ENCODE assay signal across 8 cellular contexts in the genomic region with DNA sequence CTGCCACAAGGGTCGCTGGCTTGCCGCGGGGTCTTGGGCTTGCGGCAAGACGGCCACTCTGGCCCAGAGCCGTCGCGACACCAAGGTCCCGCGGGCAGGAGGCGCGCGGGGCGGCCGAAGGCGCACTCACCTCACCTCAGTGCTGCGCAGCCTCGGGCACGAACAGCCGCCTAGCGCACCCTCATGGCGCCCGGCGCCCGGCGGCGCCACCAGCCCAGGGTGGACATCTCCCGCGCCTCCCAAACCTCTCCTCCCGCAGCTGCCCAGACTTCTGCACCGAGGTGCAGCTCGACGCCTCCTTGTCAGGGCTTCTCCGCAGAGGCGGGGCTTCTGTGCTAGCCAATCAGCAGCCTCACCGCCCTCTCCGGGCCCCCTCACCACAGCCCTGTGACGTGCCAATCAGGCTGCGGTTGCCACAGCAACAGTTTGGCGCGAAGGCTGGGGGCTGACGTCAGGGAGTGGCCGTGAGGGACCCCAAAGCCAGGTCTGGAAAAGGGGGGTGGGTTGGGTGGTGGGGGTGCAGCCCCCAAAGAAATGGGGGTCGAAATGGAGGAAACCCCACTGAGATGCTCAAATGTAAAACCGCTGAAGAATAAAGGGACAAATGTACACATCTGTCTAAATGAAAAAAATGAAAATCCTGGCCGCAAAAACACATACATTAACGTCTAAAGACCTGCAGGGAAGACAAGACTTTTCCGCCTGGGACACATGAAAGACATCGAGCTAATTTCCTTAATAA. TPM values are rescaled to one million over a fixed set of nuclear protein-coding genes. Genes with fewer than 3 reads are reported as not detected.
DNase-seq lines count a peak whose midpoint lies in the region; ATAC-seq and TF ChIP-seq lines count a peak whose summit lies in the region.

A gene (minus strand): TSS at position 275 of the 742 bp plus-strand sequence. CDS start 16,071 bp downstream, outside the sequence.
A gene (minus strand): TSS at position 275 of the 742 bp plus-strand sequence. CDS start 16,449 bp downstream, outside the sequence.

- no peaks in the 10 kb centered on the region for H3K9me2 ChIP-seq in GM23248 (ENCODE audit: insufficient read depth)

- H3K27me3 ChIP-seq in GM23248 (replicated peaks; ENCODE audit: insufficient read depth) (no peaks in the 10 kb centered on the region), ascending aorta (no peaks in the 10 kb centered on the region), kidney epithelial cell (ENCODE audit: control insufficient read depth, insufficient read depth, low read length) (peaks cover 8% of the 10 kb centered on the region), sigmoid colon (no peaks in the 10 kb centered on the region)
- H3K27me3 ChIP-seq in CD4-positive, alpha-beta T cell (ENCODE audit: control insufficient read depth, insufficient read depth, low read length), result peaks cover 9% of the 10 kb centered on the region

- H3K9me3 Mint-ChIP-seq in CD4-positive, alpha-beta T cell, result peaks cover 17% of the 10 kb centered on the region

- TF ChIP-seq CTCF in ascending aorta (IDR thresholded peaks at IDR 0.05) (no peak), kidney epithelial cell (IDR thresholded peaks at IDR 0.05; ENCODE audit: insufficient read depth, low read length, poor library complexity, severe bottlenecking) (no peak), sigmoid colon (IDR thresholded peaks at IDR 0.05) (no peak)
- no peak for TF ChIP-seq CTCF in CD4-positive, alpha-beta T cell (IDR thresholded peaks at IDR 0.05)

- POLR2A ChIA-PET in CD4-positive, alpha-beta T cell (lab: Charles Lee), result no interaction called here

- no peaks in the 10 kb centered on the region for H3F3A ChIP-seq in GM23248 (ENCODE audit: insufficient read depth)

- no peaks in the 10 kb centered on the region for H3K79me2 ChIP-seq in GM23248 (ENCODE audit: insufficient read depth)

- 50 to 51% methylated on average over 39 to 41 of the region's 49 CpGs for WGBS in GM23248 (ENCODE audit: low coverage in 1 of 2, low lambda C conversion rate in 2 of 2, missing lambda C conversion rate in 2 of 2), 2 experiments
- WGBS in sigmoid colon, 2 donors, result 62 to 69% methylated on average over 49 of the region's 49 CpGs

- no peaks in the 10 kb centered on the region for H3K4me1 Mint-ChIP-seq in CD4-positive, alpha-beta T cell (ENCODE audit: low read depth)

- H4K20me1 ChIP-seq in GM23248 (ENCODE audit: insufficient read depth), result no peaks in the 10 kb centered on the region

- CTCF ChIA-PET in CD4-positive, alpha-beta T cell (lab: Charles Lee), result no interaction called here

- DNase-seq in GM23248 (peak; percentile 35), ascending aorta (ENCODE audit: low spot score in 2 of 2) (peak; percentile 12 to 81), kidney epithelial cell (ENCODE audit: low read depth) (no peak), sigmoid colon (peak; percentile 93), OCI-M1 (lab: John Stamatoyannopoulos, UW) (no peak)
- no peak for DNase-seq in CD4-positive, alpha-beta T cell

- peaks cover 28% of the 10 kb centered on the region for H3K36me3 Mint-ChIP-seq in CD4-positive, alpha-beta T cell (ENCODE audit: low read depth)

- ATAC-seq in HG02642 (IDR thresholded peaks at IDR 0.05; ENCODE audit: poor library complexity, unreplicated experiment), result no peak
- ATAC-seq in CD4-positive, alpha-beta T cell (ENCODE audit: poor library complexity), result no peak
- ATAC-seq in GM18511 (IDR thresholded peaks at IDR 0.05; ENCODE audit: unreplicated experiment), result no peak

- H3K4me3 ChIP-seq in GM23248, result peak within 1 kb of the TSS; percentile 62
- H3K4me3 ChIP-seq in ascending aorta, result peak within 1 kb of the TSS; percentile 56 to 70
- peak within 1 kb of the TSS; percentile 41 for H3K4me3 ChIP-seq in kidney epithelial cell (ENCODE audit: low read depth, low read length)
- H3K4me3 ChIP-seq in sigmoid colon, result peak within 1 kb of the TSS; percentile 49 to 63 (median 57)

- TF ChIP-seq EP300 in sigmoid colon (IDR thresholded peaks at IDR 0.05), result no peak

- H3K27me3 Mint-ChIP-seq in CD4-positive, alpha-beta T cell, result peaks cover 16% of the 10 kb centered on the region

- peak within 1 kb of the TSS; percentile 20 for H3K4me2 ChIP-seq in GM23248 (ENCODE audit: unreplicated experiment)

- intact Hi-C loops in ascending aorta (cut with DNase I), result loop anchor here (2.0 to 5.0 kb wide), 2 partner anchors 170 to 1467 kb away; a partner anchor contains a TSS
- intact Hi-C loops in sigmoid colon (cut with DNase I), result loop anchor here (5.0 kb wide), 1 partner anchor 227 kb away; no protein-coding TSS in a partner anchor
- intact Hi-C loops in CD4-positive, alpha-beta T cell (cut with DNase I, micrococcal nuclease), result loop anchor here in 1 of 2 experiments (10.0 kb wide), 1 partner anchor 376 kb away; no protein-coding TSS in a partner anchor

- H3K36me3 ChIP-seq in GM23248 (ENCODE audit: low read depth), result no peaks in the 10 kb centered on the region
- H3K36me3 ChIP-seq in ascending aorta, result no peaks in the 10 kb centered on the region
- no peaks in the 10 kb centered on the region for H3K36me3 ChIP-seq in kidney epithelial cell (ENCODE audit: control insufficient read depth, insufficient read depth, low read length)
- no peaks in the 10 kb centered on the region for H3K36me3 ChIP-seq in sigmoid colon

- H3K4me3 Mint-ChIP-seq in CD4-positive, alpha-beta T cell, result no peak within 1 kb of the TSS

- no peak within 1 kb of the TSS for H3K27ac Mint-ChIP-seq in CD4-positive, alpha-beta T cell

- no peak within 1 kb of the TSS for H3K9ac ChIP-seq in GM23248

- H3K4me1 ChIP-seq in GM23248 (ENCODE audit: insufficient read depth), result no peaks in the 10 kb centered on the region
- no peaks in the 10 kb centered on the region for H3K4me1 ChIP-seq in ascending aorta
- H3K4me1 ChIP-seq in sigmoid colon, result peaks cover 0 to 12% (median 2%) of the 10 kb centered on the region in 4 donors

- in situ Hi-C loops in GM23248 (cut with MboI), result no loop called here

- peak in 1 of 2 donors; percentile 50 for TF ChIP-seq POLR2A in sigmoid colon (IDR thresholded peaks at IDR 0.05)

- peak within 1 kb of the TSS; percentile 65 for H2AFZ ChIP-seq in GM23248

- peak within 1 kb of the TSS; percentile 48 for H3K27ac ChIP-seq in GM23248
- peak within 1 kb of the TSS; percentile 80 to 82 for H3K27ac ChIP-seq in ascending aorta
- peak within 1 kb of the TSS; percentile 88 to 92 (median 90) for H3K27ac ChIP-seq in sigmoid colon
- H3K27ac ChIP-seq in CD4-positive, alpha-beta T cell (ENCODE audit: low read depth, low read length), result no peak within 1 kb of the TSS

- H3K9me3 ChIP-seq in GM23248 (ENCODE audit: low read depth) (no peaks in the 10 kb centered on the region), ascending aorta (no peaks in the 10 kb centered on the region), sigmoid colon (peaks cover 0 to 26% (median 0%) of the 10 kb centered on the region in 4 donors)
- peaks cover 49% of the 10 kb centered on the region for H3K9me3 ChIP-seq in CD4-positive, alpha-beta T cell (ENCODE audit: control insufficient read depth, low read length)

RNA-seq across cellular contexts. Expression of the first gene that starts in this region (rescaled TPM):
- total RNA-seq in GM23248 (2014; rRNA removed; shearing (Covaris generic)), result 0.65 and 1.5 TPM in 2 replicates
- 0.66 and 0.81 TPM in 2 replicates for polyA plus RNA-seq in GM23248 (2016; fragmentation: Nextera tagmentation; extraction: Ambion mirVana)
- 6.1 TPM for total RNA-seq in ascending aorta
- 2.1 and 2.6 TPM in 2 replicates for total RNA-seq in kidney epithelial cell
- 10 to 100 TPM; 18.5 to 33.9 (median 23.3) TPM for total RNA-seq in sigmoid colon
- 1 to 10 TPM in 1 of 3 donors, under 1 TPM in 2; 0.23 to 2.2 (median 0.60) TPM for polyA plus RNA-seq in sigmoid colon
- under 1 TPM in 1 of 2 experiments, not detected in 1; 0.06 TPM for total RNA-seq in CD4-positive, alpha-beta T cell

RNA-seq across cellular contexts. Expression of the second gene that starts in this region (rescaled TPM):
- not detected in 2 replicates for total RNA-seq in GM23248 (2014; rRNA removed; shearing (Covaris generic))
- polyA plus RNA-seq in GM23248 (2016; fragmentation: Nextera tagmentation; extraction: Ambion mirVana) (not detected in 2 replicates), sigmoid colon (under 1 TPM in 1 of 3 donors, not detected in 2; 0.09 TPM)
- total RNA-seq in ascending aorta (not detected), kidney epithelial cell (0.07 TPM in 1 of 2 replicates, not detected in the other), sigmoid colon (1 to 10 TPM in 2 of 4 donors, under 1 TPM in 2; 0.36 to 1.6 (median 1.2) TPM)
- not detected for total RNA-seq in CD4-positive, alpha-beta T cell

Comparison
In these comparisons a context has a peak if more than half of its experiments do, and no peak if none do; other contexts are left out.
1. DNase-seq: peak in GM23248 (single experiment), ascending aorta (2 of 2) and sigmoid colon (single experiment); none in kidney epithelial cell (single experiment), CD4-positive, alpha-beta T cell (0 of 10) and OCI-M1 (single experiment).
2. Peak in every context shown above with its lines, with median percentiles within 50 percentile points of each other: H3K4me3 ChIP-seq.